Comparison of ENCODE assay signal across 2 cellular contexts in the genomic region with DNA sequence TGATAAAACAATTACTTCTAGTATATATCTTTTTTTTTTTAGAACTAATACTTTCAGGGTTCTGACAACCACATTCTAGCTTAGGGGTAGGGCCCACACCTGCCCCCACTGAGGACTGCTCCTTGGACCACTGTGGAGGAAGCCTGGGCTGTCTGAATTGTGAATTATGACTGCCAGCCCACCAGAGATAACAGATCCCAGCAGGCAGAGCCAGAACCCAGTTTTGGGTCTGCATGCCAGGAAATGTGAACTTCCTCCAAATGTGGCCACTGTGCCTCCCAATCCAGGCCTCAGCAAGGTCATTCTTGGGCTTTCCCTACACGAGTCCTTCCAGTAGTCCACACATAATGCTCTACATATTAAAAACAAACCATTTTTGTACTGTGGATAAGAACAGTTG.
TF ChIP-seq lines count a peak whose summit lies in the region.

No MANE protein-coding gene starts in this region.

TF ChIP-seq in IMR-90, 13 proteins besides CTCF, POLR2A, EP300 and RAD21 (continued from another document):
- TF ChIP-seq, protein P1, sequence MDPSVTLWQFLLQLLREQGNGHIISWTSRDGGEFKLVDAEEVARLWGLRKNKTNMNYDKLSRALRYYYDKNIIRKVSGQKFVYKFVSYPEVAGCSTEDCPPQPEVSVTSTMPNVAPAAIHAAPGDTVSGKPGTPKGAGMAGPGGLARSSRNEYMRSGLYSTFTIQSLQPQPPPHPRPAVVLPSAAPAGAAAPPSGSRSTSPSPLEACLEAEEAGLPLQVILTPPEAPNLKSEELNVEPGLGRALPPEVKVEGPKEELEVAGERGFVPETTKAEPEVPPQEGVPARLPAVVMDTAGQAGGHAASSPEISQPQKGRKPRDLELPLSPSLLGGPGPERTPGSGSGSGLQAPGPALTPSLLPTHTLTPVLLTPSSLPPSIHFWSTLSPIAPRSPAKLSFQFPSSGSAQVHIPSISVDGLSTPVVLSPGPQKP (IDR thresholded peaks at IDR 0.05; ENCODE audit: borderline replicate concordance, low read depth, low read length): no peak

TF ChIP-seq in GM12891, 5 proteins besides CTCF, POLR2A, EP300 and RAD21 (continued from another document):
- no peak for TF ChIP-seq TAF1 (IDR thresholded peaks at IDR 0.05; ENCODE audit: low read depth, low read length)
